ENCODE assay signal across 20 cellular contexts in the genomic region with DNA sequence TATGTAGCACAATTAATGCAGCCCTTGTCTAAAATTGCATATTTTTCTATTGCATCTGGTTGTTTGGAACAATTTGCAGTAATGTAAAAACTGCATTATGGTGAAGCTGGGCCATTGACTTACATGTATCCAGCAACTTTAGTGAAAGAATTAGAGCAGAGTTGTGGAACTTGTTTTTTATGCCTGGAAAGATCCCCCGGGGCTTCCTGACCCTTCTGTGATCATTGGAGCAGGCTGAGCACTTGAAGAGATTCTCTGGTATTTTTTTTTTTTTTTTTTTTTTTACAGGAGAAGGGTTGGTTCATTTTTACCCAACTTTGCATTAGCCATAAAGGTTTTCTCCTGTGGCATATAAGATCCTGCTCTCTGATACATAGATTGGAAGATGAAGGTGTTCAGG. TPM values are rescaled to one million over a fixed set of nuclear protein-coding genes. Genes with fewer than 3 reads are reported as not detected.
A peak's percentile ranks its signal among the peaks of the same experiment; 100 is the strongest.
DNase-seq lines count a peak whose midpoint lies in the region; ATAC-seq and TF ChIP-seq lines count a peak whose summit lies in the region.
"Had no signal": no experiment of that assay in that cellular context is flagged by ENCODE, and none has a peak within 500 bp of the region (broad histone marks: within the 10 kb centered on the region; RNA-seq: fewer than 3 reads in every experiment).

No MANE protein-coding gene starts in this region.

- ATAC-seq in GM18520 (IDR thresholded peaks at IDR 0.05; ENCODE audit: unreplicated experiment) = no peak

- peaks cover 3% of the 10 kb centered on the region for H3K4me1 Mint-ChIP-seq in endothelial cell (ENCODE audit: unreplicated experiment)
- peaks cover 32% of the 10 kb centered on the region for H3K4me1 Mint-ChIP-seq in mesothelial cell of epicardium
- H3K4me1 Mint-ChIP-seq in HFFc6 (ENCODE audit: low read depth) = no peaks in the 10 kb centered on the region
- no peaks in the 10 kb centered on the region for H3K4me1 Mint-ChIP-seq in activated naive CD8-positive, alpha-beta T cell treated with anti-CD3 and anti-CD28 coated beads for 36 hours
- H3K4me1 Mint-ChIP-seq: CD4-positive, alpha-beta memory T cell had no signal

- TF ChIP-seq CTCF in endothelial cell (IDR thresholded peaks at IDR 0.05; ENCODE audit: unreplicated experiment) (no peak), mesothelial cell of epicardium (IDR thresholded peaks at IDR 0.05; ENCODE audit: unreplicated experiment) (no peak), HFFc6 (IDR thresholded peaks at IDR 0.05) (no peak)

- no peak overlapping the region for H3K27ac Mint-ChIP-seq in endothelial cell (ENCODE audit: unreplicated experiment)
- peak overlapping the region; percentile 85 for H3K27ac Mint-ChIP-seq in mesothelial cell of epicardium
- H3K27ac Mint-ChIP-seq in HFFc6 = no peak overlapping the region
- H3K27ac Mint-ChIP-seq in activated naive CD8-positive, alpha-beta T cell treated with anti-CD3 and anti-CD28 coated beads for 36 hours = no peak overlapping the region
- H3K27ac Mint-ChIP-seq: CD4-positive, alpha-beta memory T cell had no signal

- H3K36me3 Mint-ChIP-seq in endothelial cell (ENCODE audit: low read depth, unreplicated experiment) (peaks cover 19% of the 10 kb centered on the region), mesothelial cell of epicardium (peaks cover 29% of the 10 kb centered on the region), HFFc6 (ENCODE audit: low read depth) (no peaks in the 10 kb centered on the region)
- no peaks in the 10 kb centered on the region for H3K36me3 Mint-ChIP-seq in activated naive CD8-positive, alpha-beta T cell treated with anti-CD3 and anti-CD28 coated beads for 36 hours
- H3K36me3 Mint-ChIP-seq: CD4-positive, alpha-beta memory T cell had no signal

- no peaks in the 10 kb centered on the region for H3K27me3 Mint-ChIP-seq in endothelial cell (ENCODE audit: unreplicated experiment)
- H3K27me3 Mint-ChIP-seq in mesothelial cell of epicardium (ENCODE audit: low read depth) = no peaks in the 10 kb centered on the region
- peaks cover 6% of the 10 kb centered on the region for H3K27me3 Mint-ChIP-seq in HFFc6 (ENCODE audit: insufficient read depth)
- peaks cover 5% of the 10 kb centered on the region for H3K27me3 Mint-ChIP-seq in activated naive CD8-positive, alpha-beta T cell treated with anti-CD3 and anti-CD28 coated beads for 36 hours

- peak; percentile 2 for DNase-seq in DMS79 (lab: John Stamatoyannopoulos, UW)
- DNase-seq in DMS79 treated with DMSO at 0.1 percent for 48 hours (lab: John Stamatoyannopoulos, UW) = no peak
- no peak for DNase-seq in endothelial cell (ENCODE audit: low spot score)
- no peak for DNase-seq in mesothelial cell of epicardium (ENCODE audit: low spot score in 2 of 2, unreplicated experiment in 2 of 2)
- no peak for DNase-seq in HFFc6
- DNase-seq in stimulated activated CD8-positive, alpha-beta memory T cell treated with anti-CD3 and anti-CD28 coated beads, Interleukin-4, amount 100 ng/mL, for 48 hours = no peak
- no peak for DNase-seq in activated naive CD8-positive, alpha-beta T cell treated with anti-CD3 and anti-CD28 coated beads for 36 hours
- DNase-seq: ACHN; CD4-positive, alpha-beta memory T cell; GDM1; KG1; NCI-H1092 treated with DMSO at 0.1 percent for 48 hours; NCI-H1436 treated with DMSO at 0.1 percent for 48 hours; NCI-H1930; NCI-H345; NCI-H524 treated with DMSO at 0.1 percent for 48 hours; NCI-H82; Peyer's patch; SJCRH30 had no signal

- H3K4me3 Mint-ChIP-seq in endothelial cell (ENCODE audit: unreplicated experiment) = peak overlapping the region; percentile 7
- peak overlapping the region; percentile 3 for H3K4me3 Mint-ChIP-seq in mesothelial cell of epicardium
- no peak overlapping the region for H3K4me3 Mint-ChIP-seq in HFFc6
- H3K4me3 Mint-ChIP-seq in activated naive CD8-positive, alpha-beta T cell treated with anti-CD3 and anti-CD28 coated beads for 36 hours = no peak overlapping the region
- H3K4me3 Mint-ChIP-seq: CD4-positive, alpha-beta memory T cell had no signal

- H3K9me3 Mint-ChIP-seq in endothelial cell (ENCODE audit: unreplicated experiment) (no peaks in the 10 kb centered on the region), mesothelial cell of epicardium (peaks cover 16% of the 10 kb centered on the region), HFFc6 (no peaks in the 10 kb centered on the region)
- no peaks in the 10 kb centered on the region for H3K9me3 Mint-ChIP-seq in activated naive CD8-positive, alpha-beta T cell treated with anti-CD3 and anti-CD28 coated beads for 36 hours
- H3K9me3 Mint-ChIP-seq: CD4-positive, alpha-beta memory T cell had no signal

RNA-seq across cellular contexts. Expression of a gene that starts 45.0 kb away (rescaled TPM):
- total RNA-seq in endothelial cell (ENCODE audit: unreplicated experiment) (36.9 TPM), mesothelial cell of epicardium (18.1 to 19.7 TPM (median 19.3 TPM) in 3 replicates)
- not detected for total RNA-seq in HFFc6 (2021; fragmentation: NEBNext Ultra II Directional; extraction: Animal tissue kit (Norgen Biotek cat#: 25700))
- under 1 TPM in 1 of 2 experiments, not detected in 1; 0.18 TPM for total RNA-seq in activated naive CD8-positive, alpha-beta T cell treated with anti-CD3 and anti-CD28 coated beads for 36 hours
- total RNA-seq: CD4-positive, alpha-beta memory T cell; Peyer's patch had no signal

Comparison
In these comparisons a context has a peak if more than half of its experiments do, and no peak if none do; other contexts are left out.
1. H3K4me3 Mint-ChIP-seq: peak in endothelial cell (single experiment) and mesothelial cell of epicardium (single experiment); none in HFFc6 (single experiment) and activated naive CD8-positive, alpha-beta T cell treated with anti-CD3 and anti-CD28 coated beads for 36 hours (single experiment).
2. RNA of a gene that starts 45.0 kb away (total RNA-seq): 36.9 TPM in endothelial cell (single experiment) and 18.1 to 19.7 TPM in mesothelial cell of epicardium; 0.18 TPM in activated naive CD8-positive, alpha-beta T cell treated with anti-CD3 and anti-CD28 coated beads for 36 hours and not detected in HFFc6; every median in the first group is over 10 times any median in the second.